24 cellular contexts compared by ENCODE assay signal in the genomic region with DNA sequence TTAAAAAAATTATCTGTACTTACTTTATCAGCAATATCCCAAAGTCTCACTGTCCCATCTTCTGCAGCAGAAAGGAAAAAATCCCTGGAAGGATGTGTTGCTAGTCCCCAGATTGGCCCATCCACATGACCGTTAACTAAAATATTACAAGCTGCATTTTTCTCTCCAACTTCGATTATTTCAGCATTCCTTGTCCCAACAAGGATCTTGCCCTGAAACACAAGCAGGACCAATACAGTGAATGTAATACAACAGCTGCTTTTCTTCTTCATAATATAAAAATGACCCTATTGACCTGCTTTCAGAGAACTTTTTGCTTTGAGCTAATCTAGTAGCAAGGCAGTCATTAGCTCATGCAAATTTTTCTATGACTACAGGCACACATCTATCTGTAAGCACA.
"Had no signal": no experiment of that assay in that cellular context is flagged by ENCODE, and none has a peak within 500 bp of the region (broad histone marks: within the 10 kb centered on the region; RNA-seq: fewer than 3 reads in every experiment).

No MANE protein-coding gene starts in this region.

- H3K4me1 ChIP-seq: uterus had no signal

- H3K9me3 ChIP-seq: ovary, uterus had no signal

- H3K27ac Mint-ChIP-seq: activated CD8-positive, alpha-beta T cell treated with anti-CD3 and anti-CD28 coated beads for 36 hours; activated T-helper 17 cell treated with anti-CD3 and anti-CD28 coated beads, Interleukin-2, amount 50 U/mL, for 72 hours; endodermal cell; naive B cell; progenitor cell of endocrine pancreas; stimulated activated effector memory CD8-positive, alpha-beta T cell treated with anti-CD3 and anti-CD28 coated beads, Interleukin-12 subunit alpha, Interleukin-12 subunit beta, amount 100 ng/mL, for 72 hours; stimulated activated naive CD8-positive, alpha-beta T cell treated with anti-CD3 and anti-CD28 coated beads, Interleukin-15, Interleukin-2, amounts not matched to agents 100 ng/mL and 50 ng/mL, for 24 hours; T-helper 17 cell; type B pancreatic cell had no signal

- H3K9me3 Mint-ChIP-seq: activated CD8-positive, alpha-beta T cell treated with anti-CD3 and anti-CD28 coated beads for 36 hours; activated naive CD4-positive, alpha-beta T cell treated with anti-CD3 and anti-CD28 coated beads, Interleukin-2, amount 50 U/mL, for 72 hours; activated T-cell treated with anti-CD3 and anti-CD28 coated beads, Interleukin-2, amount 50 U/mL, for 4 hours; activated T-helper 17 cell treated with anti-CD3 and anti-CD28 coated beads, Interleukin-2, amount 50 U/mL, for 72 hours; endodermal cell; naive B cell; stimulated activated effector memory CD8-positive, alpha-beta T cell treated with anti-CD3 and anti-CD28 coated beads, Interleukin-12 subunit alpha, Interleukin-12 subunit beta, amount 100 ng/mL, for 72 hours; stimulated activated naive CD8-positive, alpha-beta T cell treated with anti-CD3 and anti-CD28 coated beads, Interleukin-15, Interleukin-2, amounts not matched to agents 100 ng/mL and 50 ng/mL, for 24 hours; type B pancreatic cell had no signal

- DNase-seq: activated CD4-positive, alpha-beta T cell treated with anti-CD3 and anti-CD28 coated beads, Interleukin-2, amount 50 U/mL, for 1 hour; activated CD4-positive, CD25-positive, alpha-beta regulatory T cell treated with anti-CD3 and anti-CD28 coated beads, Interleukin-2, amount 50 U/mL, for 72 hours; activated CD8-positive, alpha-beta T cell treated with anti-CD3 and anti-CD28 coated beads for 36 hours; activated gamma-delta T cell treated with Interleukin-2 at 50 U/mL for 16 hours; activated T-cell treated with anti-CD3 and anti-CD28 coated beads, Interleukin-2, amount 50 U/mL, for 4 hours; caudate nucleus; endodermal cell; foreskin melanocyte; islet precursor cell; left ventricle myocardium superior; naive B cell; ovary; small intestine; stimulated activated CD4-positive, alpha-beta T cell treated with anti-CD3 and anti-CD28 coated beads, Interleukin-4, amount 100 ng/mL, for 24 hours; T-helper 17 cell; T1000; uterus; WERI-Rb-1 had no signal

- H3K4me3 Mint-ChIP-seq: activated CD8-positive, alpha-beta T cell treated with anti-CD3 and anti-CD28 coated beads for 36 hours; activated T-cell treated with anti-CD3 and anti-CD28 coated beads, Interleukin-2, amount 50 U/mL, for 4 hours; activated T-helper 17 cell treated with anti-CD3 and anti-CD28 coated beads, Interleukin-2, amount 50 U/mL, for 72 hours; endodermal cell; naive B cell; stimulated activated effector memory CD8-positive, alpha-beta T cell treated with anti-CD3 and anti-CD28 coated beads, Interleukin-12 subunit alpha, Interleukin-12 subunit beta, amount 100 ng/mL, for 72 hours; stimulated activated naive CD8-positive, alpha-beta T cell treated with anti-CD3 and anti-CD28 coated beads, Interleukin-15, Interleukin-2, amounts not matched to agents 100 ng/mL and 50 ng/mL, for 24 hours; T-helper 17 cell; type B pancreatic cell had no signal

- H3K27ac ChIP-seq: ovary, uterus, WERI-Rb-1 had no signal

- H3K27me3 ChIP-seq: ovary, uterus had no signal

- H3K27me3 Mint-ChIP-seq: activated CD8-positive, alpha-beta T cell treated with anti-CD3 and anti-CD28 coated beads for 36 hours; activated T-helper 17 cell treated with anti-CD3 and anti-CD28 coated beads, Interleukin-2, amount 50 U/mL, for 72 hours; naive B cell; progenitor cell of endocrine pancreas; stimulated activated naive CD8-positive, alpha-beta T cell treated with anti-CD3 and anti-CD28 coated beads, Interleukin-15, Interleukin-2, amounts not matched to agents 100 ng/mL and 50 ng/mL, for 24 hours; T-helper 17 cell; type B pancreatic cell had no signal

- H3K4me1 Mint-ChIP-seq: activated T-helper 17 cell treated with anti-CD3 and anti-CD28 coated beads, Interleukin-2, amount 50 U/mL, for 72 hours; naive B cell; stimulated activated effector memory CD8-positive, alpha-beta T cell treated with anti-CD3 and anti-CD28 coated beads, Interleukin-12 subunit alpha, Interleukin-12 subunit beta, amount 100 ng/mL, for 72 hours had no signal

- H3K4me3 ChIP-seq: ovary, uterus had no signal

- H3K36me3 ChIP-seq: ovary, uterus had no signal
